Comparison of ENCODE assay signal across 26 cellular contexts in genomic region chr7:36019966-36020365, GRCh38.
"Had no signal": no experiment of that assay in that cellular context is flagged by ENCODE, and none has a peak within 500 bp of the region (broad histone marks: within the 10 kb centered on the region; RNA-seq: fewer than 3 reads in every experiment).

No MANE protein-coding gene starts in this region.

- DNase-seq: central memory CD4-positive, alpha-beta T cell; effector CD8-positive, alpha-beta T cell; foreskin keratinocyte; glutamatergic neuron; heart right ventricle; hippocampal formation; left lung; mesenchymal stem cell; mucosa of descending colon; naive B cell; right cardiac atrium; small intestine; stimulated activated CD4-positive, alpha-beta T cell treated with anti-CD3 and anti-CD28 coated beads, Interleukin-12 subunit alpha, Interleukin-12 subunit beta, amount 100 ng/mL, for 4 hours; stimulated activated CD4-positive, alpha-beta T cell treated with anti-CD3 and anti-CD28 coated beads, Interleukin-2, amount 100 ng/mL, for 24 hours; stimulated activated CD4-positive, alpha-beta T cell treated with anti-CD3 and anti-CD28 coated beads, Interleukin-4, amount 100 ng/mL, for 24 hours; stimulated activated naive CD4-positive, alpha-beta T cell treated with Interleukin-2 at 50 U/mL for 16 hours; stomach; tibial artery; upper lobe of left lung had no signal

- H3K4me3 Mint-ChIP-seq: dendritic cell treated with granulocyte-macrophage colony-stimulating factor and Interleukin-4, amounts not matched to agents 40 ng/mL and 50 ng/mL, for 4 days; mesothelial cell of epicardium; natural killer cell treated with Interleukin-12 subunit alpha and Interleukin-12 subunit beta and Interleukin-15 and Interleukin-18, amount 100 ng/mL, for 72 hours; stimulated activated effector memory CD8-positive, alpha-beta T cell treated with anti-CD3 and anti-CD28 coated beads, Interleukin-12 subunit alpha, Interleukin-12 subunit beta, amount 100 ng/mL, for 72 hours had no signal

- H3K27ac Mint-ChIP-seq: dendritic cell treated with granulocyte-macrophage colony-stimulating factor and Interleukin-4, amounts not matched to agents 40 ng/mL and 50 ng/mL, for 4 days; mesothelial cell of epicardium; naive B cell; natural killer cell treated with Interleukin-12 subunit alpha and Interleukin-12 subunit beta and Interleukin-15 and Interleukin-18, amount 100 ng/mL, for 72 hours; progenitor cell of endocrine pancreas had no signal

- H3K36me3 Mint-ChIP-seq: mesothelial cell of epicardium; naive B cell; natural killer cell treated with Interleukin-12 subunit alpha and Interleukin-12 subunit beta and Interleukin-15 and Interleukin-18, amount 100 ng/mL, for 72 hours; stimulated activated effector memory CD8-positive, alpha-beta T cell treated with anti-CD3 and anti-CD28 coated beads, Interleukin-12 subunit alpha, Interleukin-12 subunit beta, amount 100 ng/mL, for 72 hours had no signal

- ATAC-seq: foreskin keratinocyte; heart right ventricle; left lung; mucosa of descending colon; right cardiac atrium; stimulated activated effector memory CD8-positive, alpha-beta T cell treated with anti-CD3 and anti-CD28 coated beads, Interleukin-12 subunit alpha, Interleukin-12 subunit beta, amount 100 ng/mL, for 72 hours had no signal

- H3K4me1 Mint-ChIP-seq: naive B cell; stimulated activated effector memory CD8-positive, alpha-beta T cell treated with anti-CD3 and anti-CD28 coated beads, Interleukin-12 subunit alpha, Interleukin-12 subunit beta, amount 100 ng/mL, for 72 hours had no signal

- H3K4me3 ChIP-seq: esophagus muscularis mucosa, heart right ventricle, left lung, mucosa of descending colon, stomach, tibial artery, upper lobe of left lung had no signal

- H3K9me3 ChIP-seq: esophagus muscularis mucosa, heart right ventricle, left lung, mucosa of descending colon, stomach, tibial artery, upper lobe of left lung had no signal

- H3K27ac ChIP-seq: foreskin keratinocyte, heart right ventricle, parathyroid adenoma, stomach, tibial artery, upper lobe of left lung had no signal

- H3K36me3 ChIP-seq: esophagus muscularis mucosa, heart right ventricle, left lung, stomach, tibial artery, upper lobe of left lung had no signal

- H3K27me3 ChIP-seq: esophagus muscularis mucosa, foreskin keratinocyte, heart right ventricle, left lung, stomach, tibial artery, upper lobe of left lung had no signal

- H3K27me3 Mint-ChIP-seq: naive B cell, progenitor cell of endocrine pancreas had no signal

- H3K9ac ChIP-seq: parathyroid adenoma had no signal

- H3K4me1 ChIP-seq: foreskin keratinocyte had no signal

- H3K9me3 Mint-ChIP-seq: dendritic cell treated with granulocyte-macrophage colony-stimulating factor and Interleukin-4, amounts not matched to agents 40 ng/mL and 50 ng/mL, for 4 days; naive B cell; natural killer cell treated with Interleukin-12 subunit alpha and Interleukin-12 subunit beta and Interleukin-15 and Interleukin-18, amount 100 ng/mL, for 72 hours; stimulated activated effector memory CD8-positive, alpha-beta T cell treated with anti-CD3 and anti-CD28 coated beads, Interleukin-12 subunit alpha, Interleukin-12 subunit beta, amount 100 ng/mL, for 72 hours had no signal
